Comparison of ENCODE assay signal across 22 cellular contexts in genomic region chr5:27275353-27275752, GRCh38.
"Had no signal": no experiment of that assay in that cellular context is flagged by ENCODE, and none has a peak within 500 bp of the region (broad histone marks: within the 10 kb centered on the region; RNA-seq: fewer than 3 reads in every experiment).

No MANE protein-coding gene starts in this region.

- H3K27ac ChIP-seq: PC-9, SK-N-MC had no signal

- H3K4me2 ChIP-seq: PC-9 had no signal

- DNase-seq: activated CD4-positive, alpha-beta T cell treated with anti-CD3 and anti-CD28 coated beads for 36 hours; activated CD4-positive, alpha-beta T cell treated with anti-CD3 and anti-CD28 coated beads, Interleukin-2, amount 10 ng/mL, durations not matched to agents 7 days and 5 days; activated CD4-positive, alpha-beta T cell treated with anti-CD3 and anti-CD28 coated beads, Interleukin-2, amount 50 U/mL, for 48 hours; activated CD8-positive, alpha-beta T cell treated with anti-CD3 and anti-CD28 coated beads, Interleukin-2, amount 10 ng/mL, durations not matched to agents 7 days and 5 days; activated gamma-delta T cell treated with Interleukin-2 at 50 U/mL for 16 hours; activated naive CD4-positive, alpha-beta T cell treated with anti-CD3 and anti-CD28 coated beads, Interleukin-2, amount 10 ng/mL, durations not matched to agents 7 days and 5 days; activated naive CD8-positive, alpha-beta T cell treated with anti-CD3 and anti-CD28 coated beads, Interleukin-2, amount 50 U/mL, for 24 hours; activated T-cell treated with anti-CD3 and anti-CD28 coated beads, Interleukin-2, amount 50 U/mL, for 4 hours; anterior cingulate cortex; cerebellar nuclear complex; NCI-H1092 treated with DMSO at 0.1 percent for 48 hours; NCI-H1417; NCI-H1694; NCI-H1930; NCI-H2081 treated with DMSO at 0.1 percent for 48 hours; NCI-H345; NCI-H524 treated with DMSO at 0.1 percent for 48 hours; PC-9; Right ventricle myocardium superior had no signal

- FAIRE-seq: bronchial epithelial cell, TTC549 had no signal

- H3K4me3 ChIP-seq: PC-9, SK-N-MC had no signal

- H2AFZ ChIP-seq: PC-9 had no signal
